ENCODE assay signal across 19 cellular contexts in genomic region chr1:112888630-112889029, GRCh38.
"Had no signal": no experiment of that assay in that cellular context is flagged by ENCODE, and none has a peak within 500 bp of the region (broad histone marks: within the 10 kb centered on the region; RNA-seq: fewer than 3 reads in every experiment).

No MANE protein-coding gene starts in this region.

- H3K27ac ChIP-seq: brain microvascular endothelial cell, cardiac muscle cell, SK-N-MC had no signal

- H3K4me3 ChIP-seq: cardiac muscle cell, SK-N-MC had no signal

- H3K36me3 ChIP-seq: brain microvascular endothelial cell, cardiac muscle cell had no signal

- DNase-seq: activated CD4-positive, alpha-beta T cell treated with anti-CD3 and anti-CD28 coated beads for 48 hours; activated CD4-positive, alpha-beta T cell treated with anti-CD3 and anti-CD28 coated beads, Interleukin-2, amount 50 U/mL, for 4 hours; activated CD4-positive, CD25-positive, alpha-beta regulatory T cell treated with anti-CD3 and anti-CD28 coated beads, Interleukin-2, amount 50 U/mL, for 72 hours; activated CD8-positive, alpha-beta T cell treated with anti-CD3 and anti-CD28 coated beads, Interleukin-2, amount 10 ng/mL, durations not matched to agents 7 days and 5 days; activated gamma-delta T cell treated with Interleukin-2 at 50 U/mL for 16 hours; activated naive CD4-positive, alpha-beta T cell treated with anti-CD3 and anti-CD28 coated beads, Interleukin-2, amount 10 ng/mL, durations not matched to agents 7 days and 5 days; activated naive CD8-positive, alpha-beta T cell treated with anti-CD3 and anti-CD28 coated beads for 36 hours; activated T-cell treated with anti-CD3 and anti-CD28 coated beads, Interleukin-2, amount 50 U/mL, for 72 hours; brain microvascular endothelial cell; Karpas-422; MM.1S; NCI-H1105; NCI-H1436; NCI-H187 treated with DMSO at 0.1 percent for 48 hours; NCI-H446; NCI-H526; T-cell had no signal

- H3K27me3 ChIP-seq: brain microvascular endothelial cell, cardiac muscle cell had no signal
